Comparison of ENCODE assay signal across 1 cellular context in the genomic region with DNA sequence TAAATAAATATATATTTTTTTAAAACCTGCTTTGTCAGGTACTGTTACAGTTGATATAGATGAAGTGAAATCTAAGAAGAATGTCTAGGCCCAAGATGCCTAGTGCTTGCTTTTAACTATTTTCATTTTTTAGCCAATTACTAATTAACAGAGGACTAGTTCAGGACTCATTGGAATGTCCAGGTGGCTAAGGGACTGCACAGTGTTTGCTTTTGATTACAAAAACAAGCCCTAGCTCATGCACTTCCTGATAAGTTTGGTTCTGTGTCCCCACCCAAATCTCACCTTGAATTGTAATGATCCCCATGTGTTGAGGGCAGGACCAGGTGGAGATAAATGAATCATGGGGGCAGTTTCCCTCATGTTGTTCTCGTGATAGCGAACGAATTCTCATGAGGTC.
A peak's percentile ranks its signal among the peaks of the same experiment; 100 is the strongest.
TF ChIP-seq lines count a peak whose summit lies in the region.

No MANE protein-coding gene starts in this region.

TF ChIP-seq in HepG2, 621 proteins besides CTCF, POLR2A, EP300 and RAD21 (continued from another document):
- TF ChIP-seq, protein P1, sequence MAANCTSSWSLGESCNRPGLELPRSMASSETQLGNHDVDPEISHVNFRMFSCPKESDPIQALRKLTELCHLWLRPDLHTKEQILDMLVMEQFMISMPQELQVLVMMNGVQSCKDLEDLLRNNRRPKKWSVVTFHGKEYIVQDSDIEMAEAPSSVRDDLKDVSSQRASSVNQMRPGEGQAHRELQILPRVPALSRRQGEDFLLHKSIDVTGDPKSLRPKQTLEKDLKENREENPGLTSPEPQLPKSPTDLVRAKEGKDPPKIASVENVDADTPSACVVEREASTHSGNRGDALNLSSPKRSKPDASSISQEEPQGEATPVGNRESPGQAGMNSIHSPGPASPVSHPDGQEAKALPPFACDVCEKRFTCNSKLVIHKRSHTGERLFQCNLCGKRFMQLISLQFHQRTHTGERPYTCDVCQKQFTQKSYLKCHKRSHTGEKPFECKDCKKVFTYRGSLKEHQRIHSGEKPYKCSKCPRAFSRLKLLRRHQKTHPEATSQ (CRISPR knock-in tag; IDR thresholded peaks at IDR 0.05; ENCODE audit: borderline replicate concordance): peak; percentile 86; the same call in 1 of the 2 replicates
